Comparison of ENCODE assay signal across 1 cellular context in genomic region chr1:28882009-28882628, GRCh38.
TF ChIP-seq lines count a peak whose summit lies in the region.

No MANE protein-coding gene starts in this region.

TF ChIP-seq in HEK293, 187 proteins besides CTCF, POLR2A, EP300 and RAD21 (continued from another document and continues in another):
- TF ChIP-seq PATZ1 (tag by site-specific recombination; IDR thresholded peaks at IDR 0.05) = peak; percentile 73
- no peak for TF ChIP-seq ZNF214 (tag by site-specific recombination; IDR thresholded peaks at IDR 0.05; ENCODE audit: borderline replicate concordance)
- no peak for TF ChIP-seq ZNF426 (tag by site-specific recombination; IDR thresholded peaks at IDR 0.05)
- no peak for TF ChIP-seq ZNF311 (tag by site-specific recombination; IDR thresholded peaks at IDR 0.05; ENCODE audit: borderline replicate concordance)
- no peak for TF ChIP-seq ZNF174 (tag by site-specific recombination; IDR thresholded peaks at IDR 0.05)
- no peak for TF ChIP-seq ZNF394 (tag by site-specific recombination; IDR thresholded peaks at IDR 0.05; ENCODE audit: borderline replicate concordance)
- TF ChIP-seq ZNF121 (tag by site-specific recombination; IDR thresholded peaks at IDR 0.05) = no peak
- TF ChIP-seq SALL2 (tag by site-specific recombination; IDR thresholded peaks at IDR 0.05; ENCODE audit: borderline replicate concordance) = no peak
- TF ChIP-seq, protein P1, sequence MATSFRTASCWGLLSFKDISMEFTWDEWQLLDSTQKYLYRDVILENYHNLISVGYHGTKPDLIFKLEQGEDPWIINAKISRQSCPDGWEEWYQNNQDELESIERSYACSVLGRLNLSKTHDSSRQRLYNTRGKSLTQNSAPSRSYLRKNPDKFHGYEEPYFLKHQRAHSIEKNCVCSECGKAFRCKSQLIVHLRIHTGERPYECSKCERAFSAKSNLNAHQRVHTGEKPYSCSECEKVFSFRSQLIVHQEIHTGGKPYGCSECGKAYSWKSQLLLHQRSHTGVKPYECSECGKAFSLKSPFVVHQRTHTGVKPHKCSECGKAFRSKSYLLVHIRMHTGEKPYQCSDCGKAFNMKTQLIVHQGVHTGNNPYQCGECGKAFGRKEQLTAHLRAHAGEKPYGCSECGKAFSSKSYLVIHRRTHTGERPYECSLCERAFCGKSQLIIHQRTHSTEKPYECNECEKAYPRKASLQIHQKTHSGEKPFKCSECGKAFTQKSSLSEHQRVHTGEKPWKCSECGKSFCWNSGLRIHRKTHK (tag by site-specific recombination; IDR thresholded peaks at IDR 0.05) = no peak
- TF ChIP-seq ZNF138 (tag by site-specific recombination; IDR thresholded peaks at IDR 0.05; ENCODE audit: borderline replicate concordance) = no peak
- TF ChIP-seq PRDM10 (tag by site-specific recombination; IDR thresholded peaks at IDR 0.05) = 0 out of 2 replicates have a peak, but pooled peaks have one; percentile 26
- no peak for TF ChIP-seq ZNF623 (tag by site-specific recombination; IDR thresholded peaks at IDR 0.05)
- TF ChIP-seq ZNF133 (tag by site-specific recombination; IDR thresholded peaks at IDR 0.05) = no peak
- TF ChIP-seq, protein P2, sequence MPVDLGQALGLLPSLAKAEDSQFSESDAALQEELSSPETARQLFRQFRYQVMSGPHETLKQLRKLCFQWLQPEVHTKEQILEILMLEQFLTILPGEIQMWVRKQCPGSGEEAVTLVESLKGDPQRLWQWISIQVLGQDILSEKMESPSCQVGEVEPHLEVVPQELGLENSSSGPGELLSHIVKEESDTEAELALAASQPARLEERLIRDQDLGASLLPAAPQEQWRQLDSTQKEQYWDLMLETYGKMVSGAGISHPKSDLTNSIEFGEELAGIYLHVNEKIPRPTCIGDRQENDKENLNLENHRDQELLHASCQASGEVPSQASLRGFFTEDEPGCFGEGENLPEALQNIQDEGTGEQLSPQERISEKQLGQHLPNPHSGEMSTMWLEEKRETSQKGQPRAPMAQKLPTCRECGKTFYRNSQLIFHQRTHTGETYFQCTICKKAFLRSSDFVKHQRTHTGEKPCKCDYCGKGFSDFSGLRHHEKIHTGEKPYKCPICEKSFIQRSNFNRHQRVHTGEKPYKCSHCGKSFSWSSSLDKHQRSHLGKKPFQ (tag by site-specific recombination; IDR thresholded peaks at IDR 0.05) = no peak
- TF ChIP-seq ZNF10 (tag by site-specific recombination; IDR thresholded peaks at IDR 0.05) = peak; percentile 91
- TF ChIP-seq ZNF341 (tag by site-specific recombination; IDR thresholded peaks at IDR 0.05; ENCODE audit: low read depth) = peak; percentile 91
- no peak for TF ChIP-seq ZNF248 (tag by site-specific recombination; IDR thresholded peaks at IDR 0.05)
- no peak for TF ChIP-seq ZNF791 (tag by site-specific recombination; IDR thresholded peaks at IDR 0.05)
- no peak for TF ChIP-seq ZSCAN23 (tag by site-specific recombination; IDR thresholded peaks at IDR 0.05)
- peak; percentile 77; the same call in 1 of the 2 replicates for TF ChIP-seq TRIM28 (IDR thresholded peaks at IDR 0.05; ENCODE audit: borderline replicate concordance, low read length)
- no peak for TF ChIP-seq KLF10 (tag by site-specific recombination; IDR thresholded peaks at IDR 0.05)
- no peak for TF ChIP-seq ZNF747 (tag by site-specific recombination; IDR thresholded peaks at IDR 0.05)
- no peak for TF ChIP-seq ZNF596 (tag by site-specific recombination; IDR thresholded peaks at IDR 0.05)
- no peak for TF ChIP-seq ZNF544 (tag by site-specific recombination; IDR thresholded peaks at IDR 0.05)
- TF ChIP-seq ZBTB8A (tag by site-specific recombination; IDR thresholded peaks at IDR 0.05) = peak; percentile 56
- TF ChIP-seq ZNF473 (tag by site-specific recombination; IDR thresholded peaks at IDR 0.05) = no peak
- TF ChIP-seq ZSCAN30 (tag by site-specific recombination; IDR thresholded peaks at IDR 0.05) = peak; percentile 82; the same call in 1 of the 2 replicates
- TF ChIP-seq KLF1 (tag by site-specific recombination; IDR thresholded peaks at IDR 0.05) = 0 out of 2 replicates have a peak, but pooled peaks have one; percentile 56
- 0 out of 2 replicates have a peak, but pooled peaks have one; percentile 4 for TF ChIP-seq SP2 (tag by site-specific recombination; IDR thresholded peaks at IDR 0.05)
- TF ChIP-seq ZNF24 (tag by site-specific recombination; IDR thresholded peaks at IDR 0.05) = peak; percentile 56; the same call in 1 of the 2 replicates
- TF ChIP-seq KLF8 (tag by site-specific recombination; IDR thresholded peaks at IDR 0.05) = peak; percentile 76
- 0 out of 2 replicates have a peak, but pooled peaks have one; percentile 34 for TF ChIP-seq ZNF335 (tag by site-specific recombination; conservative IDR thresholded peaks at IDR 0.05)
- TF ChIP-seq, protein P3, sequence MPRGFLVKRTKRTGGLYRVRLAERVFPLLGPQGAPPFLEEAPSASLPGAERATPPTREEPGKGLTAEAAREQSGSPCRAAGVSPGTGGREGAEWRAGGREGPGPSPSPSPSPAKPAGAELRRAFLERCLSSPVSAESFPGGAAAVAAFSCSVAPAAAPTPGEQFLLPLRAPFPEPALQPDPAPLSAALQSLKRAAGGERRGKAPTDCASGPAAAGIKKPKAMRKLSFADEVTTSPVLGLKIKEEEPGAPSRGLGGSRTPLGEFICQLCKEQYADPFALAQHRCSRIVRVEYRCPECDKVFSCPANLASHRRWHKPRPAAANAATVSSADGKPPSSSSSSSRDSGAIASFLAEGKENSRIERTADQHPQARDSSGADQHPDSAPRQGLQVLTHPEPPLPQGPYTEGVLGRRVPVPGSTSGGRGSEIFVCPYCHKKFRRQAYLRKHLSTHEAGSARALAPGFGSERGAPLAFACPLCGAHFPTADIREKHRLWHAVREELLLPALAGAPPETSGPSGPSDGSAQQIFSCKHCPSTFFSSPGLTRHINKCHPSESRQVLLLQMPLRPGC (tag by site-specific recombination; IDR thresholded peaks at IDR 0.05) = 0 out of 2 replicates have a peak, but pooled peaks have one; percentile 34
- TF ChIP-seq ZNF292 (tag by site-specific recombination; IDR thresholded peaks at IDR 0.05; ENCODE audit: borderline replicate concordance, low read depth) = no peak
- TF ChIP-seq, protein P4, sequence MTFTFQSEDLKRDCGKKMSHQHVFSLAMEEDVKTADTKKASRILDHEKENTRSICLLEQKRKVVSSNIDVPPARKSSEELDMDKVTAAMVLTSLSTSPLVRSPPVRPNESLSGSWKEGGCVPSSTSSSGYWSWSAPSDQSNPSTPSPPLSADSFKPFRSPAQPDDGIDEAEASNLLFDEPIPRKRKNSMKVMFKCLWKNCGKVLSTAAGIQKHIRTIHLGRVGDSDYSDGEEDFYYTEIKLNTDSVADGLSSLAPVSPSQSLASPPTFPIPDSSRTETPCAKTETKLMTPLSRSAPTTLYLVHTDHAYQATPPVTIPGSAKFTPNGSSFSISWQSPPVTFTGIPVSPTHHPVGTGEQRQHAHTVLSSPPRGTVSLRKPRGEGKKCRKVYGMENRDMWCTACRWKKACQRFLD (tag by site-specific recombination; IDR thresholded peaks at IDR 0.05) = no peak
- peak; percentile 90 for TF ChIP-seq SCRT2 (tag by site-specific recombination; IDR thresholded peaks at IDR 0.05)
- TF ChIP-seq GLIS1 (tag by site-specific recombination; IDR thresholded peaks at IDR 0.05) = peak; percentile 40; the same call in 1 of the 2 replicates
- TF ChIP-seq ZNF558 (tag by site-specific recombination; IDR thresholded peaks at IDR 0.05) = no peak
- TF ChIP-seq TCF7L2 (IDR thresholded peaks at IDR 0.05; ENCODE audit: borderline replicate concordance, low read depth, low read length) = no peak
- no peak for TF ChIP-seq ZIC2 (tag by site-specific recombination; IDR thresholded peaks at IDR 0.05)
- TF ChIP-seq REST (tag by site-specific recombination; IDR thresholded peaks at IDR 0.05) = no peak
- peak; percentile 79 for TF ChIP-seq ZEB2 (tag by site-specific recombination; IDR thresholded peaks at IDR 0.05)
- TF ChIP-seq, protein P5, sequence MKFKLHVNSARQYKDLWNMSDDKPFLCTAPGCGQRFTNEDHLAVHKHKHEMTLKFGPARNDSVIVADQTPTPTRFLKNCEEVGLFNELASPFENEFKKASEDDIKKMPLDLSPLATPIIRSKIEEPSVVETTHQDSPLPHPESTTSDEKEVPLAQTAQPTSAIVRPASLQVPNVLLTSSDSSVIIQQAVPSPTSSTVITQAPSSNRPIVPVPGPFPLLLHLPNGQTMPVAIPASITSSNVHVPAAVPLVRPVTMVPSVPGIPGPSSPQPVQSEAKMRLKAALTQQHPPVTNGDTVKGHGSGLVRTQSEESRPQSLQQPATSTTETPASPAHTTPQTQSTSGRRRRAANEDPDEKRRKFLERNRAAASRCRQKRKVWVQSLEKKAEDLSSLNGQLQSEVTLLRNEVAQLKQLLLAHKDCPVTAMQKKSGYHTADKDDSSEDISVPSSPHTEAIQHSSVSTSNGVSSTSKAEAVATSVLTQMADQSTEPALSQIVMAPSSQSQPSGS (tag by site-specific recombination; IDR thresholded peaks at IDR 0.05; ENCODE audit: low read depth) = no peak
- TF ChIP-seq ZNF830 (tag by site-specific recombination; IDR thresholded peaks at IDR 0.05; ENCODE audit: low read depth) = no peak
- TF ChIP-seq ZNF837 (tag by site-specific recombination; IDR thresholded peaks at IDR 0.05) = no peak
